37 cellular contexts compared by ENCODE assay signal in genomic region chr21:14787312-14787711, GRCh38.
DNase-seq lines count a peak whose midpoint lies in the region; ATAC-seq, FAIRE-seq and TF ChIP-seq lines count a peak whose summit lies in the region.
"Had no signal": no experiment of that assay in that cellular context is flagged by ENCODE, and none has a peak within 500 bp of the region (broad histone marks: within the 10 kb centered on the region; RNA-seq: fewer than 3 reads in every experiment).

No MANE protein-coding gene starts in this region.

- no peak for FAIRE-seq in GM12878 (lab: Jason Lieb, UNC)
- FAIRE-seq: A204.1, A549, D721Med had no signal

- H3K4me1 ChIP-seq in GM12878 (ENCODE audit: control insufficient read depth, insufficient read depth, low read length): no peaks in the 10 kb centered on the region
- no peaks in the 10 kb centered on the region for H3K4me1 ChIP-seq in Karpas-422 (ENCODE audit: low read length)
- H3K4me1 ChIP-seq: A549; BE2C; BLaER1; BLaER1 treated with 17β-estradiol and CSF1 and Interleukin-3, amounts not matched to agents 10 nM and 100 nM; Caco-2 had no signal

- H3K9me3 ChIP-seq in GM12878 (replicated peaks; ENCODE audit: control insufficient read depth, insufficient read depth, low read length) (no peaks in the 10 kb centered on the region), Karpas-422 (ENCODE audit: low read length) (0 out of 2 replicates have a peak, but pooled peaks cover 3% of the 10 kb centered on the region)
- H3K9me3 ChIP-seq: A549; BE2C; BLaER1; BLaER1 treated with 17β-estradiol and CSF1 and Interleukin-3, amounts not matched to agents 10 nM and 100 nM; Caco-2 had no signal

- in situ Hi-C loops in GM12878 (cut with MboI): no loop called here

- no peak for TF ChIP-seq RAD21 in GM12878 (IDR thresholded peaks at IDR 0.05; ENCODE audit: insufficient read depth, low read depth, low read length)

- no peak overlapping the region for H3K27ac Mint-ChIP-seq in natural killer cell
- H3K27ac Mint-ChIP-seq in natural killer cell treated with Interleukin-12 subunit alpha and Interleukin-12 subunit beta and Interleukin-15 and Interleukin-18, amount 100 ng/mL, for 72 hours: no peak overlapping the region
- H3K27ac Mint-ChIP-seq in central memory CD8-positive, alpha-beta T cell (ENCODE audit: low read depth): no peak overlapping the region
- H3K27ac Mint-ChIP-seq: B cell; CD14-positive monocyte; CD4-positive, alpha-beta memory T cell; CD4-positive, alpha-beta T cell; CD4-positive, CD25-positive, alpha-beta regulatory T cell; CD8-positive, alpha-beta memory T cell; CD8-positive, alpha-beta T cell had no signal

- SMC1A ChIA-PET in GM12878 (lab: Charles Lee; ENCODE audit: uncharacterized antibody, unreplicated experiment): interaction anchor here (1.4 kb wide), 1 partner anchor 10 kb away, joined by 4 read pairs; no protein-coding TSS in a partner anchor

- RAD21 ChIA-PET in GM12878 (lab: Charles Lee; ENCODE audit: unreplicated experiment): no interaction called here

- CTCF ChIA-PET in GM12878 (lab: Yijun Ruan, JAX): no interaction called here

- intact Hi-C loops in natural killer cell (cut with micrococcal nuclease) (no loop called here), GM12878 (cut with micrococcal nuclease; ENCODE audit: unreplicated experiment) (no loop called here)

- no peaks in the 10 kb centered on the region for H3K36me3 Mint-ChIP-seq in natural killer cell
- no peaks in the 10 kb centered on the region for H3K36me3 Mint-ChIP-seq in natural killer cell treated with Interleukin-12 subunit alpha and Interleukin-12 subunit beta and Interleukin-15 and Interleukin-18, amount 100 ng/mL, for 72 hours
- peaks cover 4% of the 10 kb centered on the region for H3K36me3 Mint-ChIP-seq in central memory CD8-positive, alpha-beta T cell (ENCODE audit: insufficient read depth)
- H3K36me3 Mint-ChIP-seq: CD14-positive monocyte; CD4-positive, alpha-beta memory T cell; CD4-positive, CD25-positive, alpha-beta regulatory T cell; CD8-positive, alpha-beta memory T cell; CD8-positive, alpha-beta T cell had no signal

- no TSS peak for BruUV-seq in GM12878 (replicated peaks; lab: Mats Ljungman, UMichigan)

- ATAC-seq in natural killer cell (peak; percentile 34 to 73 (median 57)), GM18520 (IDR thresholded peaks at IDR 0.05; ENCODE audit: unreplicated experiment) (peak; percentile 63), GM12878 (no peak)
- no peak for ATAC-seq in natural killer cell treated with Interleukin-12 subunit alpha and Interleukin-12 subunit beta and Interleukin-15 and Interleukin-18, amount 100 ng/mL, for 72 hours
- peak; percentile 49 for ATAC-seq in central memory CD8-positive, alpha-beta T cell (replicated peaks; ENCODE audit: extremely low read depth, poor library complexity, severe bottlenecking)
- ATAC-seq: A549; CD8-positive, alpha-beta T cell had no signal

- no peaks in the 10 kb centered on the region for H3K9me2 ChIP-seq in Karpas-422 (replicated peaks; ENCODE audit: insufficient read depth, low read length)

- H3K27ac ChIP-seq in GM12878 (ENCODE audit: control insufficient read depth, insufficient read depth) (no peak overlapping the region), Karpas-422 (ENCODE audit: low read length) (no peak overlapping the region)
- H3K27ac ChIP-seq: 22Rv1; A549; BLaER1; BLaER1 treated with 17β-estradiol and CSF1 and Interleukin-3, amounts not matched to agents 10 nM and 100 nM; C4-2B had no signal

- H3K4me3 ChIP-seq in GM12878: no peak overlapping the region
- no peak overlapping the region for H3K4me3 ChIP-seq in Karpas-422 (ENCODE audit: low read length)
- H3K4me3 ChIP-seq: A549; BLaER1; BLaER1 treated with 17β-estradiol and CSF1 and Interleukin-3, amounts not matched to agents 10 nM and 100 nM had no signal

- H3K27me3 Mint-ChIP-seq in natural killer cell (ENCODE audit: low read depth in 2 of 2): no peaks in the 10 kb centered on the region
- H3K27me3 Mint-ChIP-seq in natural killer cell treated with Interleukin-12 subunit alpha and Interleukin-12 subunit beta and Interleukin-15 and Interleukin-18, amount 100 ng/mL, for 72 hours: peaks cover 0 to under 1% of the 10 kb centered on the region in 2 donors
- H3K27me3 Mint-ChIP-seq in central memory CD8-positive, alpha-beta T cell: no peaks in the 10 kb centered on the region
- H3K27me3 Mint-ChIP-seq: B cell; CD4-positive, alpha-beta memory T cell; CD4-positive, alpha-beta T cell; CD8-positive, alpha-beta memory T cell had no signal

- H3K4me2 ChIP-seq in GM12878 (ENCODE audit: control insufficient read depth, insufficient read depth) (no peak overlapping the region), Karpas-422 (ENCODE audit: low read depth, low read length, poor library complexity, severe bottlenecking) (no peak overlapping the region)
- H3K4me2 ChIP-seq: A549; BLaER1; BLaER1 treated with 17β-estradiol and CSF1 and Interleukin-3, amounts not matched to agents 10 nM and 100 nM had no signal

- H3K79me2 ChIP-seq in GM12878 (ENCODE audit: control insufficient read depth, insufficient read depth, low read length): no peaks in the 10 kb centered on the region
- no peaks in the 10 kb centered on the region for H3K79me2 ChIP-seq in Karpas-422 (ENCODE audit: low read length)

- POLR2A ChIA-PET in GM12878 (lab: Charles Lee): no interaction called here

- TF ChIP-seq EP300 in GM12878 (IDR thresholded peaks at IDR 0.05; ENCODE audit: borderline replicate concordance in 1 of 2, control insufficient read depth in 1 of 2, low read depth in 2 of 2, low read length in 2 of 2): no peak

- H3K4me1 Mint-ChIP-seq in natural killer cell: no peaks in the 10 kb centered on the region
- H3K4me1 Mint-ChIP-seq in natural killer cell treated with Interleukin-12 subunit alpha and Interleukin-12 subunit beta and Interleukin-15 and Interleukin-18, amount 100 ng/mL, for 72 hours (ENCODE audit: low read depth in 2 of 2): no peaks in the 10 kb centered on the region
- no peaks in the 10 kb centered on the region for H3K4me1 Mint-ChIP-seq in central memory CD8-positive, alpha-beta T cell
- H3K4me1 Mint-ChIP-seq: B cell; CD14-positive monocyte; CD4-positive, alpha-beta memory T cell; CD4-positive, CD25-positive, alpha-beta regulatory T cell; CD8-positive, alpha-beta memory T cell had no signal

- H2AFZ ChIP-seq in GM12878 (ENCODE audit: control insufficient read depth, low read depth, low read length) (no peak overlapping the region), Karpas-422 (ENCODE audit: low read length) (no peak overlapping the region)

- H3K9ac ChIP-seq in GM12878 (ENCODE audit: control insufficient read depth, insufficient read depth, low read length) (no peak overlapping the region), Karpas-422 (ENCODE audit: low read length) (no peak overlapping the region)
- H3K9ac ChIP-seq: BLaER1; BLaER1 treated with 17β-estradiol and CSF1 and Interleukin-3, amounts not matched to agents 10 nM and 100 nM had no signal

- no peak overlapping the region for H3K4me3 Mint-ChIP-seq in natural killer cell
- H3K4me3 Mint-ChIP-seq in natural killer cell treated with Interleukin-12 subunit alpha and Interleukin-12 subunit beta and Interleukin-15 and Interleukin-18, amount 100 ng/mL, for 72 hours: no peak overlapping the region
- H3K4me3 Mint-ChIP-seq in central memory CD8-positive, alpha-beta T cell: no peak overlapping the region
- H3K4me3 Mint-ChIP-seq: B cell; CD14-positive monocyte; CD4-positive, alpha-beta memory T cell; CD4-positive, alpha-beta T cell; CD4-positive, CD25-positive, alpha-beta regulatory T cell; CD8-positive, alpha-beta memory T cell; CD8-positive, alpha-beta T cell had no signal

- TF ChIP-seq POLR2A in GM12878 (IDR thresholded peaks at IDR 0.05; ENCODE audit: low read depth, low read length): no peak

- H4K20me1 ChIP-seq in GM12878 (ENCODE audit: control insufficient read depth, insufficient read depth) (no peaks in the 10 kb centered on the region), Karpas-422 (ENCODE audit: insufficient read depth, low read depth, low read length) (no peaks in the 10 kb centered on the region)
- H4K20me1 ChIP-seq: BLaER1; BLaER1 treated with 17β-estradiol and CSF1 and Interleukin-3, amounts not matched to agents 10 nM and 100 nM had no signal

- no peaks in the 10 kb centered on the region for H3K36me3 ChIP-seq in GM12878 (ENCODE audit: control insufficient read depth in 2 of 2, insufficient read depth in 2 of 2, low read length in 1 of 2)
- H3K36me3 ChIP-seq in Karpas-422 (ENCODE audit: insufficient read depth, low read length): no peaks in the 10 kb centered on the region
- H3K36me3 ChIP-seq: BE2C; BLaER1; BLaER1 treated with 17β-estradiol and CSF1 and Interleukin-3, amounts not matched to agents 10 nM and 100 nM had no signal

- no peak for DNase-seq in natural killer cell
- no peak for DNase-seq in natural killer cell treated with Interleukin-12 subunit alpha and Interleukin-12 subunit beta and Interleukin-15 and Interleukin-18, amount 100 ng/mL, for 72 hours (ENCODE audit: low spot score)
- no peak for DNase-seq in GM12878 (ENCODE audit: low read depth, low spot score)
- DNase-seq in central memory CD8-positive, alpha-beta T cell (ENCODE audit: low spot score in 2 of 2): no peak
- no peak for DNase-seq in stimulated activated CD4-positive, alpha-beta T cell treated with anti-CD3 and anti-CD28 coated beads, Interleukin-4, amount 100 ng/mL, for 4 hours
- DNase-seq in NOMO-1 (lab: John Stamatoyannopoulos, UW; ENCODE audit: unreplicated experiment in 2 of 2): no peak
- DNase-seq in Karpas-422: no peak
- DNase-seq: 8988T; ACHN; AML-193; BE2C; C1 segment of cervical spinal cord; Caco-2; Calu3; CD4-positive, alpha-beta memory T cell; CD4-positive, alpha-beta T cell; CD4-positive, CD25-positive, alpha-beta regulatory T cell; CD8-positive, alpha-beta memory T cell; CD8-positive, alpha-beta T cell; COR-L47; DMS 273 treated with DMSO at 0.1 percent for 48 hours; DMS153; DMS53; DMS79; DMS79 treated with DMSO at 0.1 percent for 48 hours; DND-41; EL had no signal

- no peaks in the 10 kb centered on the region for H3K27me3 ChIP-seq in GM12878 (replicated peaks in 1 of 2; ENCODE audit: control insufficient read depth in 2 of 2, insufficient read depth in 2 of 2, low read length in 1 of 2)
- H3K27me3 ChIP-seq in Karpas-422 (ENCODE audit: low read length): no peaks in the 10 kb centered on the region
- H3K27me3 ChIP-seq: BE2C; BLaER1; BLaER1 treated with 17β-estradiol and CSF1 and Interleukin-3, amounts not matched to agents 10 nM and 100 nM had no signal

- TF ChIP-seq CTCF in natural killer cell (IDR thresholded peaks at IDR 0.05): no peak
- TF ChIP-seq CTCF in GM12878 (IDR thresholded peaks at IDR 0.05 in 2 of 3, conservative IDR thresholded peaks at IDR 0.05 in 1 of 3; ENCODE audit: control insufficient read depth in 2 of 3, extremely low read depth in 1 of 3, insufficient read depth in 1 of 3, low read depth in 3 of 3, low read length in 3 of 3): no peak

- H3K9me3 Mint-ChIP-seq in natural killer cell: no peaks in the 10 kb centered on the region
- H3K9me3 Mint-ChIP-seq in natural killer cell treated with Interleukin-12 subunit alpha and Interleukin-12 subunit beta and Interleukin-15 and Interleukin-18, amount 100 ng/mL, for 72 hours: peaks cover 3% of the 10 kb centered on the region
- H3K9me3 Mint-ChIP-seq in central memory CD8-positive, alpha-beta T cell: no peaks in the 10 kb centered on the region
- H3K9me3 Mint-ChIP-seq: CD8-positive, alpha-beta T cell had no signal

TF ChIP-seq in GM12878, 131 proteins besides CTCF, POLR2A, EP300 and RAD21:
- no peak for TF ChIP-seq TARDBP (IDR thresholded peaks at IDR 0.05; ENCODE audit: borderline replicate concordance)
- 0 out of 2 replicates have a peak, but pooled peaks have one; percentile 27 for TF ChIP-seq ZSCAN29 (IDR thresholded peaks at IDR 0.05)

Comparison
In these comparisons a context has a peak if more than half of its experiments do, and no peak if none do; other contexts are left out.
1. ATAC-seq: peak in natural killer cell (3 of 3), GM18520 (single experiment) and central memory CD8-positive, alpha-beta T cell (single experiment); none in natural killer cell treated with Interleukin-12 subunit alpha and Interleukin-12 subunit beta and Interleukin-15 and Interleukin-18, amount 100 ng/mL, for 72 hours (0 of 2) and GM12878 (single experiment).